8 cellular contexts compared by ENCODE assay signal in the genomic region with DNA sequence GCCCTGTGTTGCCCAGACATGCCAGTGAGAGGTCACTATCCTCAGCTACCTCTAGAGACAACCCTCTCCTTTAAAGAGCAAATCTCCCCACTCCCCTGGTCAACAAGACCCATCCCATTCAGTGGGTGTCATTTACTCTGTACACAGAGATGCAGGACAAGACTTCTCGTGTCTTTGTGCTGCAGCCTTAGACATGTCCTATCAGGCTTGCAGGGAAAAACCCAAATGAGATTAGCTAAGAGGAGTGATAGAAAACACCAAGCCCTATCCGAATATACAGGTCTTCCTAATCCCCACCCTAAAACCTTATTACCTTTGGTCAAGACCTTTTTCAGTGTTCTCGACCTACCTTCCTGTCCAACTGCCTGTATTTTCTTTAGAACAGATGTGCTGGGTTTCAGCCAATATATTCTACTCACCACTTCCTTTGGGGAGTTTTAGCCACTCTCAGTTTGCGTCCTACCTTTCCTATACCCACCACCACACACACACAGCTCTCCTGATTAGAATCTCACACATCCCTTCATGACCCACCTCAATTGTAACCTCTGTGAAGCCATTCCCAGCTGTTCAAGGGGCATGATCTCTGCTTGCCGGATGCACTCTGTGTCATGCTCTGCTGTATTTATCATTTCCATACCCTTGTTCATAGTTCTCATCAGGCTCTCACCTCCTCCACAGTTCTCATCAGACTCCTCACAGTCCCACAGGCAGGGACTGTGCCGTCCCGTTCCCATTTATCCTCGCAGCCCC. TPM values are rescaled to one million over a fixed set of nuclear protein-coding genes. Genes with fewer than 3 reads are reported as not detected.
DNase-seq lines count a peak whose midpoint lies in the region; ATAC-seq and TF ChIP-seq lines count a peak whose summit lies in the region.

No MANE protein-coding gene starts in this region.

- H3K27me3 ChIP-seq in adipocyte (replicated peaks; ENCODE audit: control insufficient read depth, insufficient read depth, low read length): no peaks in the 10 kb centered on the region
- H3K27me3 ChIP-seq in tibial artery: no peaks in the 10 kb centered on the region

- H3K36me3 ChIP-seq in adipocyte (ENCODE audit: control insufficient read depth, insufficient read depth, low read length, severe bottlenecking): peaks cover 31% of the 10 kb centered on the region
- H3K36me3 ChIP-seq in tibial artery: peaks cover 4 to 21% (median 17%) of the 10 kb centered on the region in 3 donors

- H3K27me3 Mint-ChIP-seq in activated naive CD4-positive, alpha-beta T cell treated with anti-CD3 and anti-CD28 coated beads for 36 hours (ENCODE audit: low read depth): no peaks in the 10 kb centered on the region
- H3K27me3 Mint-ChIP-seq in activated naive CD4-positive, alpha-beta T cell treated with anti-CD3 and anti-CD28 coated beads, Interleukin-2, amount 10 ng/mL, durations not matched to agents 7 days and 5 days: no peaks in the 10 kb centered on the region

- H3K27ac Mint-ChIP-seq in activated naive CD4-positive, alpha-beta T cell treated with anti-CD3 and anti-CD28 coated beads for 36 hours: no peak overlapping the region
- H3K27ac Mint-ChIP-seq in activated naive CD4-positive, alpha-beta T cell treated with anti-CD3 and anti-CD28 coated beads, Interleukin-2, amount 10 ng/mL, durations not matched to agents 7 days and 5 days: no peak overlapping the region

- TF ChIP-seq CTCF in tibial artery (IDR thresholded peaks at IDR 0.05): no peak

- peak overlapping the region; percentile 6 for H3K9ac ChIP-seq in adipocyte (ENCODE audit: low read length)

- peak overlapping the region; percentile 55 to 86 for H3K27ac ChIP-seq in tibial artery

- intact Hi-C loops in activated naive CD4-positive, alpha-beta T cell treated with anti-CD3 and anti-CD28 coated beads for 36 hours (cut with micrococcal nuclease): no loop called here
- intact Hi-C loops in tibial artery (cut with DNase I; ENCODE audit: low total_unique reads): no loop called here

- no peak overlapping the region for H3K4me3 Mint-ChIP-seq in activated naive CD4-positive, alpha-beta T cell treated with anti-CD3 and anti-CD28 coated beads for 36 hours
- H3K4me3 Mint-ChIP-seq in activated naive CD4-positive, alpha-beta T cell treated with anti-CD3 and anti-CD28 coated beads, Interleukin-2, amount 10 ng/mL, durations not matched to agents 7 days and 5 days: no peak overlapping the region

- peaks cover 36% of the 10 kb centered on the region for H3K4me1 Mint-ChIP-seq in activated naive CD4-positive, alpha-beta T cell treated with anti-CD3 and anti-CD28 coated beads for 36 hours (ENCODE audit: low read depth)
- peaks cover 38% of the 10 kb centered on the region for H3K4me1 Mint-ChIP-seq in activated naive CD4-positive, alpha-beta T cell treated with anti-CD3 and anti-CD28 coated beads, Interleukin-2, amount 10 ng/mL, durations not matched to agents 7 days and 5 days

- CTCF ChIA-PET in activated naive CD4-positive, alpha-beta T cell treated with anti-CD3 and anti-CD28 coated beads for 36 hours (lab: Charles Lee): interaction anchor here (0.7 to 1.0 kb wide), 2 partner anchors 30 to 105 kb away, joined by 3 read pairs; no protein-coding TSS in a partner anchor
- CTCF ChIA-PET in activated naive CD4-positive, alpha-beta T cell treated with anti-CD3 and anti-CD28 coated beads, Interleukin-2, amount 10 ng/mL, durations not matched to agents 7 days and 5 days (lab: Charles Lee): interaction anchor here (1.2 kb wide), 1 partner anchor 39 kb away, joined by 4 read pairs; no protein-coding TSS in a partner anchor

- H3K36me3 Mint-ChIP-seq in activated naive CD4-positive, alpha-beta T cell treated with anti-CD3 and anti-CD28 coated beads for 36 hours (ENCODE audit: low read depth): no peaks in the 10 kb centered on the region
- H3K36me3 Mint-ChIP-seq in activated naive CD4-positive, alpha-beta T cell treated with anti-CD3 and anti-CD28 coated beads, Interleukin-2, amount 10 ng/mL, durations not matched to agents 7 days and 5 days: peaks cover 5% of the 10 kb centered on the region

- peak; percentile 57 for ATAC-seq in HG03064 (IDR thresholded peaks at IDR 0.05; ENCODE audit: low read depth, unreplicated experiment)

- peak; percentile 23 for DNase-seq in activated naive CD4-positive, alpha-beta T cell treated with anti-CD3 and anti-CD28 coated beads for 36 hours
- DNase-seq in activated naive CD4-positive, alpha-beta T cell treated with anti-CD3 and anti-CD28 coated beads, Interleukin-2, amount 10 ng/mL, durations not matched to agents 7 days and 5 days: no peak
- DNase-seq in adipocyte (ENCODE audit: low read depth) (no peak), tibial artery (no peak), NCI-H2171 (lab: John Stamatoyannopoulos, UW) (no peak), AML-193 (lab: John Stamatoyannopoulos, UW) (no peak), NCI-H774 (lab: John Stamatoyannopoulos, UW) (no peak)

- peaks cover 56% of the 10 kb centered on the region for H3K4me1 ChIP-seq in adipocyte (ENCODE audit: control insufficient read depth, insufficient read depth, low read length)
- peaks cover 0 to 65% (median 59%) of the 10 kb centered on the region in 4 donors for H3K4me1 ChIP-seq in tibial artery

- H3K9me3 Mint-ChIP-seq in activated naive CD4-positive, alpha-beta T cell treated with anti-CD3 and anti-CD28 coated beads for 36 hours: no peaks in the 10 kb centered on the region
- H3K9me3 Mint-ChIP-seq in activated naive CD4-positive, alpha-beta T cell treated with anti-CD3 and anti-CD28 coated beads, Interleukin-2, amount 10 ng/mL, durations not matched to agents 7 days and 5 days: no peaks in the 10 kb centered on the region

- H3K4me3 ChIP-seq in adipocyte (ENCODE audit: low read length) (no peak overlapping the region), tibial artery (no peak overlapping the region)

- no peaks in the 10 kb centered on the region for H3K9me3 ChIP-seq in adipocyte (ENCODE audit: control insufficient read depth, low read length)
- H3K9me3 ChIP-seq in tibial artery: no peaks in the 10 kb centered on the region

RNA-seq across cellular contexts. Expression of a gene that starts 39.7 kb away (rescaled TPM):
- total RNA-seq in activated naive CD4-positive, alpha-beta T cell treated with anti-CD3 and anti-CD28 coated beads for 36 hours: 1 to 10 TPM; 2.5 to 2.9 TPM
